Comparison of ENCODE assay signal across 33 cellular contexts in the genomic region with DNA sequence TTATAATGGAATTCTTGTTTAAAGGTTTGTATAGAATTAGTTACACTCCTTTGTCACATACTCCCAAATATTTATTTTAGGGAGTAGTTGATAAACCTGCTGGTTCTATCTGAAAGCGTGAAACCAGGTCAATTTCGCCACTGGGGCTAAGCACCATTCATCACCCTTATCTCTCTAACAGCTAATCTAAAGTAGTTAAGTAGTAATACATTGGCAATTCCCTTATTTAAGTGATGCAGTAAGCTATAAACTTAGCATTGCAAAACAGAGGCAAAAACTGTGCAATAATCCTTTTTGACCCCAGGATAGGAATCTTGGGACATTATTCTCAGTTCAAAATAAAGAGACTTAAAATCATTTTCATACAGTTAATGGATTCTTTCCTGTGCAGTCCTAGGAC. TPM values are rescaled to one million over a fixed set of nuclear protein-coding genes. Genes with fewer than 3 reads are reported as not detected.
"Had no signal": no experiment of that assay in that cellular context is flagged by ENCODE, and none has a peak within 500 bp of the region (broad histone marks: within the 10 kb centered on the region; RNA-seq: fewer than 3 reads in every experiment).

No MANE protein-coding gene starts in this region.

- H3K4me1 ChIP-seq: colonic mucosa had no signal

- H3K9me3 ChIP-seq: ascending aorta, colonic mucosa, lower lobe of right lung, neutrophil, upper lobe of left lung had no signal

- H3K4me3 Mint-ChIP-seq: activated naive CD8-positive, alpha-beta T cell; brain; immature natural killer cell; nephron progenitor cell; stimulated activated memory B cell treated with anti-CD40 and anti-IgM and Interleukin-4, amounts not matched to agents 10 μg/mL and 1 μg/mL and 100 μg/mL, for 72 hours; stimulated activated naive CD8-positive, alpha-beta T cell treated with anti-CD3 and anti-CD28 coated beads, Interleukin-15, amount 100 ng/mL, for 72 hours; T-helper 2 cell treated with Interferon-gamma antibody and Interleukin-4, amounts not matched to agents 5 μg/mL and 100 μg/mL, for 36 hours had no signal

- H3K4me1 Mint-ChIP-seq: immature natural killer cell; stimulated activated memory B cell treated with anti-CD40 and anti-IgM and Interleukin-4, amounts not matched to agents 10 μg/mL and 1 μg/mL and 100 μg/mL, for 72 hours; stimulated activated naive CD8-positive, alpha-beta T cell treated with anti-CD3 and anti-CD28 coated beads, Interleukin-15, amount 100 ng/mL, for 72 hours had no signal

- H3K4me3 ChIP-seq: ascending aorta, cardiac muscle cell, colonic mucosa, lower lobe of right lung, skin epidermis, upper lobe of left lung had no signal

- DNase-seq: activated CD4-positive, alpha-beta T cell treated with anti-CD3 and anti-CD28 coated beads for 4 hours; activated CD4-positive, alpha-beta T cell treated with anti-CD3 and anti-CD28 coated beads, Interleukin-2, amount 50 U/mL, for 48 hours; activated CD4-positive, CD25-positive, alpha-beta regulatory T cell; activated CD8-positive, alpha-beta memory T cell treated with anti-CD3 and anti-CD28 coated beads for 24 hours; activated effector memory CD4-positive, alpha-beta T cell treated with Interleukin-2 at 50 U/mL for 16 hours; activated naive CD4-positive, alpha-beta T cell treated with Interleukin-2 at 50 U/mL for 16 hours; cerebellar nuclear complex; colonic mucosa; effector CD8-positive, alpha-beta T cell; erythroblast; head of caudate nucleus; hypothalamus; immature natural killer cell; kidney glomerular epithelial cell; lower lobe of right lung; nephron progenitor cell; stimulated activated CD4-positive, alpha-beta T cell treated with anti-CD3 and anti-CD28 coated beads, Interleukin-12 subunit alpha, Interleukin-12 subunit beta, amount 100 ng/mL, for 4 hours; stimulated activated CD4-positive, alpha-beta T cell treated with anti-CD3 and anti-CD28 coated beads, Interleukin-4, amount 100 ng/mL, for 24 hours; stimulated activated naive CD8-positive, alpha-beta T cell treated with anti-CD3 and anti-CD28 coated beads, Interleukin-15, amount 100 ng/mL, for 72 hours; substantia nigra; T-helper 1 cell had no signal

- H3K27ac ChIP-seq: ascending aorta, cardiac muscle cell, colonic mucosa, lower lobe of right lung, neutrophil, skin epidermis had no signal

- ATAC-seq: left lobe of liver; sciatic nerve; stimulated activated memory B cell treated with anti-CD40 and anti-IgM and Interleukin-4, amounts not matched to agents 10 μg/mL and 1 μg/mL and 100 μg/mL, for 72 hours; stimulated activated naive CD8-positive, alpha-beta T cell treated with anti-CD3 and anti-CD28 coated beads, Interleukin-15, amount 100 ng/mL, for 72 hours had no signal

- H3K9me3 Mint-ChIP-seq: brain; nephron progenitor cell; stimulated activated memory B cell treated with anti-CD40 and anti-IgM and Interleukin-4, amounts not matched to agents 10 μg/mL and 1 μg/mL and 100 μg/mL, for 72 hours; stimulated activated naive CD8-positive, alpha-beta T cell treated with anti-CD3 and anti-CD28 coated beads, Interleukin-15, amount 100 ng/mL, for 72 hours; T-helper 2 cell treated with Interferon-gamma antibody and Interleukin-4, amounts not matched to agents 5 μg/mL and 100 μg/mL, for 36 hours had no signal

- H3K27me3 ChIP-seq: ascending aorta, cardiac muscle cell, colonic mucosa, neutrophil, upper lobe of left lung had no signal

- H3K27me3 Mint-ChIP-seq: activated naive CD8-positive, alpha-beta T cell; brain; stimulated activated naive CD8-positive, alpha-beta T cell treated with anti-CD3 and anti-CD28 coated beads, Interleukin-15, amount 100 ng/mL, for 72 hours had no signal

- H3K27ac Mint-ChIP-seq: activated naive CD8-positive, alpha-beta T cell; brain; immature natural killer cell; progenitor cell of endocrine pancreas; stimulated activated memory B cell treated with anti-CD40 and anti-IgM and Interleukin-4, amounts not matched to agents 10 μg/mL and 1 μg/mL and 100 μg/mL, for 72 hours; stimulated activated naive CD8-positive, alpha-beta T cell treated with anti-CD3 and anti-CD28 coated beads, Interleukin-15, amount 100 ng/mL, for 72 hours; T-helper 2 cell treated with Interferon-gamma antibody and Interleukin-4, amounts not matched to agents 5 μg/mL and 100 μg/mL, for 36 hours had no signal

- H3K36me3 Mint-ChIP-seq: activated naive CD8-positive, alpha-beta T cell; brain; immature natural killer cell; stimulated activated memory B cell treated with anti-CD40 and anti-IgM and Interleukin-4, amounts not matched to agents 10 μg/mL and 1 μg/mL and 100 μg/mL, for 72 hours had no signal

- H3K36me3 ChIP-seq: ascending aorta, cardiac muscle cell, colonic mucosa, lower lobe of right lung, neutrophil, upper lobe of left lung had no signal

RNA-seq across cellular contexts. Expression of a gene that starts 33.7 kb away (rescaled TPM):
- polyA plus RNA-seq: immature natural killer cell had no signal
